ENCODE assay signal across 9 cellular contexts in genomic region chr12:53938276-53939140, GRCh38. TPM values are rescaled to one million over a fixed set of nuclear protein-coding genes. Genes with fewer than 3 reads are reported as not detected.
A peak's percentile ranks its signal among the peaks of the same experiment; 100 is the strongest.
DNase-seq lines count a peak whose midpoint lies in the region; ATAC-seq and TF ChIP-seq lines count a peak whose summit lies in the region.
"Had no signal": no experiment of that assay in that cellular context is flagged by ENCODE, and none has a peak within 500 bp of the region (broad histone marks: within the 10 kb centered on the region; RNA-seq: fewer than 3 reads in every experiment).

Gene HOXC13 (plus strand): TSS chr12:53938831. CDS start chr12:53938907, 76 bp downstream.

- intact Hi-C loops in body of pancreas (cut with DNase I): no loop called here
- intact Hi-C loops in mucosa of descending colon (cut with DNase I, micrococcal nuclease): no loop called here

- H3K36me3 ChIP-seq in body of pancreas (replicated peaks in 1 of 2; ENCODE audit: insufficient read depth in 1 of 2, low read depth in 2 of 2) (no peaks in the 10 kb centered on the region), mucosa of descending colon (ENCODE audit: low read depth) (no peaks in the 10 kb centered on the region)

- TF ChIP-seq CTCF in body of pancreas (IDR thresholded peaks at IDR 0.05) (no peak), mucosa of descending colon (IDR thresholded peaks at IDR 0.05) (no peak)

- ATAC-seq in body of pancreas: peak; percentile 82
- ATAC-seq in mucosa of descending colon: peak; percentile 29
- ATAC-seq in HG03108 (IDR thresholded peaks at IDR 0.05; ENCODE audit: unreplicated experiment): no peak
- no peak for ATAC-seq in HG03378 (IDR thresholded peaks at IDR 0.05; ENCODE audit: unreplicated experiment)

- peaks cover 0 to 51% of the 10 kb centered on the region in 2 donors for H3K27me3 ChIP-seq in body of pancreas

- no peak for TF ChIP-seq POLR2A in body of pancreas (IDR thresholded peaks at IDR 0.05)

- H3K4me3 ChIP-seq in body of pancreas (no peak within 1 kb of the TSS), mucosa of descending colon (no peak within 1 kb of the TSS)

- H3K27ac ChIP-seq in body of pancreas: no peak within 1 kb of the TSS

- 5 to 7% methylated on average over 36 to 56 of the region's 56 CpGs for WGBS in body of pancreas, 2 donors

- H3K9me3 ChIP-seq in body of pancreas (no peaks in the 10 kb centered on the region), mucosa of descending colon (no peaks in the 10 kb centered on the region)

- H3K4me1 ChIP-seq in body of pancreas (peaks cover 24% of the 10 kb centered on the region), mucosa of descending colon (ENCODE audit: low read depth) (no peaks in the 10 kb centered on the region)

- DNase-seq in activated CD4-positive, alpha-beta T cell treated with anti-CD3 and anti-CD28 coated beads, Interleukin-2, amount 50 U/mL, for 48 hours: peak; percentile 40 to 48
- no peak for DNase-seq in activated CD4-positive, alpha-beta T cell treated with anti-CD3 and anti-CD28 coated beads, Interleukin-2, amount 50 U/mL, for 4 hours
- DNase-seq in NCI-H446 (lab: John Stamatoyannopoulos, UW): peak; percentile 96 to 97
- DNase-seq in body of pancreas: peak; percentile 71 to 89 (median 80)
- peak in 1 of 3 donors; percentile 10 for DNase-seq in mucosa of descending colon
- DNase-seq in NK-92 (lab: John Stamatoyannopoulos, UW; ENCODE audit: unreplicated experiment): no peak

RNA-seq across cellular contexts. Expression of gene HOXC13, which starts in this region (rescaled TPM):
- total RNA-seq in body of pancreas (not detected), mucosa of descending colon (not detected)
- total RNA-seq: activated naive CD4-positive, alpha-beta T cell treated with anti-CD3 and anti-CD28 coated beads, Interleukin-2, amount 50 U/mL, for 72 hours had no signal

Comparison
In these comparisons a context has a peak if more than half of its experiments do, and no peak if none do; other contexts are left out.
1. DNase-seq: peak in activated CD4-positive, alpha-beta T cell treated with anti-CD3 and anti-CD28 coated beads, Interleukin-2, amount 50 U/mL, for 48 hours (2 of 2) and NCI-H446 (2 of 2); none in activated CD4-positive, alpha-beta T cell treated with anti-CD3 and anti-CD28 coated beads, Interleukin-2, amount 50 U/mL, for 4 hours (0 of 2) and NK-92 (single experiment).
2. Peak in DNase-seq and ATAC-seq in body of pancreas; RNA of the gene not detected or under 1 TPM.
3. Peak in ATAC-seq in mucosa of descending colon; RNA of the gene not detected or under 1 TPM.